Comparison of ENCODE assay signal across 8 cellular contexts in genomic region chr19:52601025-52601973, GRCh38. TPM values are rescaled to one million over a fixed set of nuclear protein-coding genes. Genes with fewer than 3 reads are reported as not detected.
DNase-seq lines count a peak whose midpoint lies in the region; ATAC-seq and TF ChIP-seq lines count a peak whose summit lies in the region.

No MANE protein-coding gene starts in this region.

- H3K4me3 ChIP-seq in epithelial cell of proximal tubule (ENCODE audit: low read depth, low read length) = peak overlapping the region; percentile 56

- peak; percentile 95 for ATAC-seq in GM19467 (IDR thresholded peaks at IDR 0.05; ENCODE audit: unreplicated experiment)

- DNase-seq in COR-L47 (lab: John Stamatoyannopoulos, UW) (peak; percentile 76), HS-5 (ENCODE audit: low read depth) (peak; percentile 41), NOMO-1 treated with dmso at 0.1 percent for 144 hours (lab: John Stamatoyannopoulos, UW; ENCODE audit: unreplicated experiment) (peak; percentile 84), activated T-cell treated with anti-CD3 and anti-CD28 coated beads for 1 hour (ENCODE audit: low read depth) (peak; percentile 96), epithelial cell of proximal tubule (ENCODE audit: low read depth) (peak; percentile 33), mucosa of gallbladder (ENCODE audit: low spot score) (peak; percentile 95)
- peak; percentile 85 to 93 for DNase-seq in stimulated activated CD8-positive, alpha-beta memory T cell treated with anti-CD3 and anti-CD28 coated beads, Interleukin-2, amount 100 ng/mL, for 48 hours (ENCODE audit: low read depth in 2 of 2)

- TF ChIP-seq CTCF in epithelial cell of proximal tubule (conservative IDR thresholded peaks at IDR 0.05; ENCODE audit: low read depth, low read length) = no peak

RNA-seq across cellular contexts. Expression of gene ZNF701, which starts 31.2 kb away (rescaled TPM):
- total RNA-seq in epithelial cell of proximal tubule (7.6 and 8.8 TPM in 2 replicates), mucosa of gallbladder (30.4 TPM)

RNA-seq across cellular contexts. Expression of gene ZNF83, which starts 36.9 kb away (rescaled TPM):
- total RNA-seq in epithelial cell of proximal tubule (21.8 and 46.5 TPM in 2 replicates), mucosa of gallbladder (80.9 TPM)

Comparison
In these comparisons a context has a peak if more than half of its experiments do, and no peak if none do; other contexts are left out.
1. Peak in every context shown above with its lines: DNase-seq, ATAC-seq and H3K4me3 ChIP-seq.
2. DNase-seq: peak in every context shown above with its lines; median percentile 96 in activated T-cell treated with anti-CD3 and anti-CD28 coated beads for 1 hour; 95 in mucosa of gallbladder; 89 in stimulated activated CD8-positive, alpha-beta memory T cell treated with anti-CD3 and anti-CD28 coated beads, Interleukin-2, amount 100 ng/mL, for 48 hours; 84 in NOMO-1 treated with dmso at 0.1 percent for 144 hours; 76 in COR-L47; 41 in HS-5; 33 in epithelial cell of proximal tubule.